Comparison of ENCODE assay signal across 23 cellular contexts in genomic region chr13:113889467-113889866, GRCh38. TPM values are rescaled to one million over a fixed set of nuclear protein-coding genes. Genes with fewer than 3 reads are reported as not detected.
DNase-seq lines count a peak whose midpoint lies in the region; FAIRE-seq and TF ChIP-seq lines count a peak whose summit lies in the region.
"Had no signal": no experiment of that assay in that cellular context is flagged by ENCODE, and none has a peak within 500 bp of the region (broad histone marks: within the 10 kb centered on the region; RNA-seq: fewer than 3 reads in every experiment).

No MANE protein-coding gene starts in this region.

- H2AFZ ChIP-seq in astrocyte (ENCODE audit: low read depth, low read length), result no peak overlapping the region

- no peaks in the 10 kb centered on the region for H3K36me3 Mint-ChIP-seq in activated naive CD4-positive, alpha-beta T cell treated with anti-CD3 and anti-CD28 coated beads, Interleukin-2, amount 50 U/mL, for 24 hours
- no peaks in the 10 kb centered on the region for H3K36me3 Mint-ChIP-seq in activated naive CD4-positive, alpha-beta T cell treated with anti-CD3 and anti-CD28 coated beads for 36 hours (ENCODE audit: low read depth)
- peaks cover 10% of the 10 kb centered on the region for H3K36me3 Mint-ChIP-seq in astrocyte (ENCODE audit: low read depth, unreplicated experiment)
- peaks cover 6% of the 10 kb centered on the region for H3K36me3 Mint-ChIP-seq in osteocyte (ENCODE audit: unreplicated experiment)
- H3K36me3 Mint-ChIP-seq: CD8-positive, alpha-beta T cell; IgD-negative memory B cell had no signal

- no peak for TF ChIP-seq CTCF in astrocyte (IDR thresholded peaks at IDR 0.05; ENCODE audit: insufficient read depth, low read depth, low read length)
- no peak for TF ChIP-seq CTCF in osteocyte (IDR thresholded peaks at IDR 0.05)

- no peak overlapping the region for H3K9ac ChIP-seq in astrocyte (ENCODE audit: low read length)
- H3K9ac ChIP-seq: BLaER1 treated with 17β-estradiol and CSF1 and Interleukin-3, amounts not matched to agents 10 nM and 100 nM had no signal

- H3K4me3 ChIP-seq in astrocyte (ENCODE audit: insufficient read depth, low read depth, low read length), result no peak overlapping the region
- H3K4me3 ChIP-seq: BLaER1 treated with 17β-estradiol and CSF1 and Interleukin-3, amounts not matched to agents 10 nM and 100 nM; GM12878 had no signal

- H3K27me3 ChIP-seq in astrocyte (ENCODE audit: insufficient read depth, low read length), result no peaks in the 10 kb centered on the region
- H3K27me3 ChIP-seq: BLaER1 treated with 17β-estradiol and CSF1 and Interleukin-3, amounts not matched to agents 10 nM and 100 nM had no signal

- no peak overlapping the region for H3K4me3 Mint-ChIP-seq in activated naive CD4-positive, alpha-beta T cell treated with anti-CD3 and anti-CD28 coated beads, Interleukin-2, amount 50 U/mL, for 24 hours
- H3K4me3 Mint-ChIP-seq in activated naive CD4-positive, alpha-beta T cell treated with anti-CD3 and anti-CD28 coated beads for 36 hours, result no peak overlapping the region
- H3K4me3 Mint-ChIP-seq in astrocyte (ENCODE audit: unreplicated experiment) (no peak overlapping the region), osteocyte (ENCODE audit: unreplicated experiment) (no peak overlapping the region)
- H3K4me3 Mint-ChIP-seq: CD8-positive, alpha-beta T cell; IgD-negative memory B cell had no signal

- no peaks in the 10 kb centered on the region for H3K9me3 Mint-ChIP-seq in activated naive CD4-positive, alpha-beta T cell treated with anti-CD3 and anti-CD28 coated beads, Interleukin-2, amount 50 U/mL, for 24 hours
- no peaks in the 10 kb centered on the region for H3K9me3 Mint-ChIP-seq in activated naive CD4-positive, alpha-beta T cell treated with anti-CD3 and anti-CD28 coated beads for 36 hours
- H3K9me3 Mint-ChIP-seq in astrocyte (ENCODE audit: unreplicated experiment) (peaks cover 1% of the 10 kb centered on the region), osteocyte (ENCODE audit: unreplicated experiment) (peaks cover 29% of the 10 kb centered on the region)
- H3K9me3 Mint-ChIP-seq: CD8-positive, alpha-beta T cell had no signal

- no peaks in the 10 kb centered on the region for H3K9me3 ChIP-seq in astrocyte (ENCODE audit: insufficient read depth, low read depth, low read length)

- DNase-seq in activated naive CD4-positive, alpha-beta T cell treated with anti-CD3 and anti-CD28 coated beads for 36 hours, result no peak
- no peak for DNase-seq in astrocyte (ENCODE audit: low read depth)
- peak; percentile 21 for DNase-seq in glomerular visceral epithelial cell (ENCODE audit: extremely low spot score)
- peak; percentile 30 for DNase-seq in osteocyte (ENCODE audit: extremely low spot score, unreplicated experiment)
- no peak for DNase-seq in dermis blood vessel endothelial cell
- DNase-seq in T-helper 2 cell, result no peak
- no peak for DNase-seq in T1000 (lab: John Stamatoyannopoulos, UW)
- DNase-seq: 8988T; CD8-positive, alpha-beta T cell; DND-41; GOT3; Kasumi-1; NCI-H1417 treated with DMSO at 0.1 percent for 48 hours; NCI-H187; NCI-H446; NCI-H526; Right ventricle myocardium superior had no signal

- H3K4me1 Mint-ChIP-seq in activated naive CD4-positive, alpha-beta T cell treated with anti-CD3 and anti-CD28 coated beads, Interleukin-2, amount 50 U/mL, for 24 hours, result no peaks in the 10 kb centered on the region
- no peaks in the 10 kb centered on the region for H3K4me1 Mint-ChIP-seq in activated naive CD4-positive, alpha-beta T cell treated with anti-CD3 and anti-CD28 coated beads for 36 hours (ENCODE audit: low read depth)
- H3K4me1 Mint-ChIP-seq in astrocyte (ENCODE audit: low read depth, unreplicated experiment) (peaks cover 10% of the 10 kb centered on the region), osteocyte (ENCODE audit: unreplicated experiment) (no peaks in the 10 kb centered on the region)
- H3K4me1 Mint-ChIP-seq: IgD-negative memory B cell had no signal

- no peaks in the 10 kb centered on the region for H4K20me1 ChIP-seq in astrocyte (ENCODE audit: insufficient read depth, low read length)
- H4K20me1 ChIP-seq: BLaER1 treated with 17β-estradiol and CSF1 and Interleukin-3, amounts not matched to agents 10 nM and 100 nM had no signal

- intact Hi-C loops in activated naive CD4-positive, alpha-beta T cell treated with anti-CD3 and anti-CD28 coated beads for 36 hours (cut with micrococcal nuclease), result no loop called here

- peak overlapping the region; percentile 55 for H3K27ac Mint-ChIP-seq in activated naive CD4-positive, alpha-beta T cell treated with anti-CD3 and anti-CD28 coated beads, Interleukin-2, amount 50 U/mL, for 24 hours
- H3K27ac Mint-ChIP-seq in activated naive CD4-positive, alpha-beta T cell treated with anti-CD3 and anti-CD28 coated beads for 36 hours, result no peak overlapping the region
- H3K27ac Mint-ChIP-seq in astrocyte (ENCODE audit: unreplicated experiment), result no peak overlapping the region
- H3K27ac Mint-ChIP-seq in osteocyte (ENCODE audit: unreplicated experiment), result no peak overlapping the region
- H3K27ac Mint-ChIP-seq: CD8-positive, alpha-beta T cell had no signal

- H3K79me2 ChIP-seq in astrocyte (ENCODE audit: insufficient read depth, low read length), result no peaks in the 10 kb centered on the region

- H3K27me3 Mint-ChIP-seq in activated naive CD4-positive, alpha-beta T cell treated with anti-CD3 and anti-CD28 coated beads, Interleukin-2, amount 50 U/mL, for 24 hours, result no peaks in the 10 kb centered on the region
- H3K27me3 Mint-ChIP-seq in activated naive CD4-positive, alpha-beta T cell treated with anti-CD3 and anti-CD28 coated beads for 36 hours (ENCODE audit: low read depth), result no peaks in the 10 kb centered on the region
- H3K27me3 Mint-ChIP-seq in astrocyte (ENCODE audit: low read depth, unreplicated experiment) (peaks cover 13% of the 10 kb centered on the region), osteocyte (ENCODE audit: unreplicated experiment) (peaks cover 14% of the 10 kb centered on the region)

- H3K4me1 ChIP-seq in astrocyte (ENCODE audit: insufficient read depth, low read length), result no peaks in the 10 kb centered on the region

- CTCF ChIA-PET in activated naive CD4-positive, alpha-beta T cell treated with anti-CD3 and anti-CD28 coated beads for 36 hours (lab: Charles Lee), result interaction anchor here (0.7 kb wide), 1 partner anchor 44 kb away, joined by 3 read pairs; no protein-coding TSS in a partner anchor

- FAIRE-seq in astrocyte (lab: Jason Lieb, UNC), result peak; percentile 5
- FAIRE-seq: GM12878, GM18507 had no signal

- H3K36me3 ChIP-seq in astrocyte (ENCODE audit: insufficient read depth, low read length), result no peaks in the 10 kb centered on the region
- H3K36me3 ChIP-seq: BLaER1 treated with 17β-estradiol and CSF1 and Interleukin-3, amounts not matched to agents 10 nM and 100 nM had no signal

- no peak overlapping the region for H3K27ac ChIP-seq in astrocyte (ENCODE audit: low read depth, low read length)

- H3K4me2 ChIP-seq in astrocyte (ENCODE audit: low read length), result no peak overlapping the region

RNA-seq across cellular contexts. Expression of gene GAS6, which starts 25.6 kb away (rescaled TPM):
- total RNA-seq in activated naive CD4-positive, alpha-beta T cell treated with anti-CD3 and anti-CD28 coated beads for 36 hours, result 1 to 10 TPM; 1.7 to 3.2 TPM
- total RNA-seq in astrocyte (252 and 287 TPM in 2 replicates), osteocyte (14.8 and 15.0 TPM in 2 replicates), dermis blood vessel endothelial cell (147 and 174 TPM in 2 replicates)
- total RNA-seq: OCI-LY7 had no signal

Comparison
In these comparisons a context has a peak if more than half of its experiments do, and no peak if none do; other contexts are left out.
1. DNase-seq: peak in glomerular visceral epithelial cell (single experiment) and osteocyte (single experiment); none in activated naive CD4-positive, alpha-beta T cell treated with anti-CD3 and anti-CD28 coated beads for 36 hours (single experiment), astrocyte (single experiment), dermis blood vessel endothelial cell (single experiment), T-helper 2 cell (0 of 5) and T1000 (single experiment).